In the genomic region with DNA sequence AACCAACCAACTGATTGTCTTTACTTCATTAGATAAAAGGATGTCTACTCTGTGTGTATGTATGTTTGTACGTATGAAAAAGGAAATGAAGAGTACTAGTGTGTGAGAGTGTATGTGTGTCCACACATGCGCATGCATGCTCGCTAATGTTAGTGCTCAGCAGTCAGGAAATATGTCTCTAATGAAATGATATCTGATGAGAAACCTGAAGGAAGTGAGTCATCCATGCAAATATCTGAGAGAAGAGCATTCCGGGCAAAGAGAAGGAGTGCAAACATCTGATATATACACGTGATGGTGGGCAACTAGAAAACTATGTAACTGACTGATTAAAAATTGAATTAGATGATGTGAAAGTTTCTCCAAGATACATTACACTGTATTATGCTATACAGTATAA, we compare ENCODE assay signal across 11 cellular contexts. TPM values are rescaled to one million over a fixed set of nuclear protein-coding genes. Genes with fewer than 3 reads are reported as not detected.
DNase-seq lines count a peak whose midpoint lies in the region; ATAC-seq, FAIRE-seq and TF ChIP-seq lines count a peak whose summit lies in the region.
"Had no signal": no experiment of that assay in that cellular context is flagged by ENCODE, and none has a peak within 500 bp of the region (broad histone marks: within the 10 kb centered on the region; RNA-seq: fewer than 3 reads in every experiment).

No MANE protein-coding gene starts in this region.

- no peak overlapping the region for H3K9ac ChIP-seq in kidney (ENCODE audit: low read length in 2 of 2)

- H3K4me3 ChIP-seq in kidney (ENCODE audit: low read length in 2 of 2): no peak overlapping the region

- peak overlapping the region; percentile 32 for H3K27ac Mint-ChIP-seq in osteocyte (ENCODE audit: unreplicated experiment)
- H3K27ac Mint-ChIP-seq: stimulated activated naive CD8-positive, alpha-beta T cell treated with anti-CD3 and anti-CD28 coated beads, Interleukin-15, amount 100 ng/mL, for 72 hours had no signal

- no peaks in the 10 kb centered on the region for H3K27me3 Mint-ChIP-seq in osteocyte (ENCODE audit: unreplicated experiment)
- H3K27me3 Mint-ChIP-seq: stimulated activated naive CD8-positive, alpha-beta T cell treated with anti-CD3 and anti-CD28 coated beads, Interleukin-15, amount 100 ng/mL, for 72 hours had no signal

- DNase-seq in activated CD4-positive, CD25-positive, alpha-beta regulatory T cell (lab: John Stamatoyannopoulos, UW): no peak
- DNase-seq in OCI-M1 (lab: John Stamatoyannopoulos, UW) (peak; percentile 20), osteocyte (ENCODE audit: extremely low spot score, unreplicated experiment) (no peak), SK-N-DZ (ENCODE audit: low spot score) (no peak), kidney (no peak), NCI-H1436 (lab: John Stamatoyannopoulos, UW) (no peak)
- DNase-seq in central memory CD4-positive, alpha-beta T cell: peak; percentile 30
- DNase-seq: activated CD4-positive, alpha-beta T cell treated with anti-CD3 and anti-CD28 coated beads, Interleukin-2, amount 50 U/mL, for 4 hours; aorta; stimulated activated naive CD8-positive, alpha-beta T cell treated with anti-CD3 and anti-CD28 coated beads, Interleukin-15, amount 100 ng/mL, for 72 hours had no signal

- no peaks in the 10 kb centered on the region for H3K4me1 ChIP-seq in kidney (ENCODE audit: control insufficient read depth in 1 of 2, insufficient read depth in 1 of 2, low read depth in 1 of 2, low read length in 2 of 2)

- no peak for FAIRE-seq in kidney (lab: Jason Lieb, UNC)

- H3K4me3 Mint-ChIP-seq in osteocyte (ENCODE audit: unreplicated experiment): no peak overlapping the region
- H3K4me3 Mint-ChIP-seq: stimulated activated naive CD8-positive, alpha-beta T cell treated with anti-CD3 and anti-CD28 coated beads, Interleukin-15, amount 100 ng/mL, for 72 hours had no signal

- ATAC-seq in activated CD4-positive, CD25-positive, alpha-beta regulatory T cell treated with anti-CD3 and anti-CD28 coated beads, Interleukin-2, amount 50 U/mL, for 24 hours: peak; percentile 89 to 92
- ATAC-seq: stimulated activated naive CD8-positive, alpha-beta T cell treated with anti-CD3 and anti-CD28 coated beads, Interleukin-15, amount 100 ng/mL, for 72 hours had no signal

- intact Hi-C loops in kidney (cut with DNase I): no loop called here

- peaks cover 8% of the 10 kb centered on the region for H3K9me3 Mint-ChIP-seq in osteocyte (ENCODE audit: unreplicated experiment)

- H3K27ac ChIP-seq in kidney (ENCODE audit: low read depth in 2 of 2, low read length in 2 of 2): no peak overlapping the region

- no peaks in the 10 kb centered on the region for H3K36me3 Mint-ChIP-seq in osteocyte (ENCODE audit: unreplicated experiment)

- H3K9me3 ChIP-seq in kidney (ENCODE audit: control insufficient read depth in 1 of 2, low read length in 2 of 2): no peaks in the 10 kb centered on the region

- H3K4me1 Mint-ChIP-seq in osteocyte (ENCODE audit: unreplicated experiment): peaks cover 6% of the 10 kb centered on the region

- TF ChIP-seq CTCF in osteocyte (IDR thresholded peaks at IDR 0.05): no peak
- no peak for TF ChIP-seq CTCF in kidney (IDR thresholded peaks at IDR 0.05; ENCODE audit: borderline replicate concordance, extremely low read depth, insufficient read depth)

- H3K36me3 ChIP-seq in kidney (ENCODE audit: control insufficient read depth in 1 of 2, insufficient read depth in 2 of 2, low read length in 2 of 2): no peaks in the 10 kb centered on the region

RNA-seq across cellular contexts. Expression of a gene that starts 29.6 kb away (rescaled TPM):
- total RNA-seq in osteocyte (70.4 and 79.2 TPM in 2 replicates), kidney (113 TPM)
- 33.9 and 34.5 TPM in 2 replicates for polyA plus RNA-seq in SK-N-DZ (2014; cell fraction: cytosol; rRNA removed)
- polyA plus RNA-seq in SK-N-DZ (2014; cell fraction: nucleus; rRNA removed): 16.9 and 17.8 TPM in 2 replicates
- polyA plus RNA-seq in kidney (ENCODE audit: insufficient read depth, low read depth, low replicate concordance): 20.8 TPM

Comparison
In these comparisons a context has a peak if more than half of its experiments do, and no peak if none do; other contexts are left out.
1. DNase-seq: peak in OCI-M1 (single experiment) and central memory CD4-positive, alpha-beta T cell (single experiment); none in activated CD4-positive, CD25-positive, alpha-beta regulatory T cell (0 of 4), osteocyte (single experiment), SK-N-DZ (single experiment), kidney (single experiment) and NCI-H1436 (single experiment).